In genomic region chr2:176812376-176812775, GRCh38 we compare ENCODE assay signal across 15 cellular contexts.
"Had no signal": no experiment of that assay in that cellular context is flagged by ENCODE, and none has a peak within 500 bp of the region (broad histone marks: within the 10 kb centered on the region; RNA-seq: fewer than 3 reads in every experiment).

No MANE protein-coding gene starts in this region.

- H3K4me3 ChIP-seq: colonic mucosa, gastroesophageal sphincter, lower lobe of right lung, ovary, sigmoid colon, thyroid gland had no signal

- H3K4me1 ChIP-seq: colonic mucosa had no signal

- H3K27ac ChIP-seq: colonic mucosa, gastroesophageal sphincter, lower lobe of right lung, ovary, sigmoid colon, thyroid gland had no signal

- DNase-seq: activated CD4-positive, CD25-positive, alpha-beta regulatory T cell treated with anti-CD3 and anti-CD28 coated beads, Interleukin-2, amount 50 U/mL, for 72 hours; activated naive CD4-positive, alpha-beta T cell treated with anti-CD3 and anti-CD28 coated beads, Interleukin-2, amount 50 U/mL, for 16 hours; activated T-cell treated with anti-CD3 and anti-CD28 coated beads, Interleukin-2, amount 50 U/mL, for 1 hour; colonic mucosa; left colon; lower lobe of right lung; naive B cell; ovary; sigmoid colon; stimulated activated CD4-positive, alpha-beta T cell treated with anti-CD3 and anti-CD28 coated beads, Interleukin-12 subunit alpha, Interleukin-12 subunit beta, amount 100 ng/mL, for 4 hours; stimulated activated CD4-positive, alpha-beta T cell treated with anti-CD3 and anti-CD28 coated beads, Interleukin-2, amount 100 ng/mL, for 24 hours; T1000; thyroid gland had no signal

- ATAC-seq: gastroesophageal sphincter; left colon; lower lobe of right lung; stimulated activated effector memory CD8-positive, alpha-beta T cell treated with anti-CD3 and anti-CD28 coated beads, Interleukin-12 subunit alpha, Interleukin-12 subunit beta, amount 100 ng/mL, for 72 hours had no signal

- H3K9me3 ChIP-seq: colonic mucosa, gastroesophageal sphincter, lower lobe of right lung, ovary, sigmoid colon, thyroid gland had no signal

- H3K27me3 ChIP-seq: colonic mucosa, gastroesophageal sphincter, ovary, sigmoid colon, thyroid gland had no signal

- H3K36me3 ChIP-seq: colonic mucosa, gastroesophageal sphincter, lower lobe of right lung, ovary, sigmoid colon, thyroid gland had no signal
